ENCODE assay signal across 1 cellular context in the genomic region with DNA sequence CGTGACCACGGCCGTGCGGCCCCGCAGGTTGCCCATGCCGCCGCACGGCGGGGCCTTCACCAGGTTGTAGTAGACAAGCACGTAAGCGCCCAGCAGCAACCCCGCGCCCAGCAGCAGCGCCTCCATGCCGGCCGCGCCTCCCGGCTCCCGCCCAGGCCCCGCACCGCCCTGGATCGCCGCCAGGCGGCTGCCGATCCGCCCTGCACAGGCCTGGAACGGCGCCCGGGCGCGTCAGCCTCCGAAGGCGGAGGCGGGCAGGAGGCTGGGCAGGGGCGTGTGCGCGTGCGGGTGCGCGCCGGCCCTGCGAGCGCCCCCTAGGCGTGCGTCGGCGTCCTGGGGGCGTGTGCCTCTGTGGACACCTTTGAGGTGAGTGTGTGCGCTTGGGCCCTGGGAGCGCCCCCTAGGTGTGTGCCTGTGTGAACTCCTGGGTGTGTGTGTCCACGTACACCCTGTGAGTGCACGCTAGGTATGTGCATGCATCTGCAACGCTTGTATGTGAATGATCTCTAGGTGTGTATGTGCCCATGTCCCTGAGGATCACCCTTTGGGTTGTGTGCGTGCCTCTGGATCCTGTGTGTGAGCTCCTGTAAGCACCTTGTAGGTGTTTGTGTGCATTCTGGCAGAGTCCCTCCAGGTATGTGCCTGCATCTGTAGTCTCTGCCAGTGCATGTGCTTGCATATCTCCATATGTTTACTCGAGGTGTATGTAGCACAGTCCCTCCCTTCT.
TF ChIP-seq lines count a peak whose summit lies in the region.

DHRS13 (minus strand) TSS at position 261 of the 727 bp plus-strand sequence; CDS start at position 126, 135 bp downstream.

TF ChIP-seq in K562, 482 proteins besides CTCF, POLR2A, EP300 and RAD21 (continued from another document and continues in another):
- TF ChIP-seq, protein P1, sequence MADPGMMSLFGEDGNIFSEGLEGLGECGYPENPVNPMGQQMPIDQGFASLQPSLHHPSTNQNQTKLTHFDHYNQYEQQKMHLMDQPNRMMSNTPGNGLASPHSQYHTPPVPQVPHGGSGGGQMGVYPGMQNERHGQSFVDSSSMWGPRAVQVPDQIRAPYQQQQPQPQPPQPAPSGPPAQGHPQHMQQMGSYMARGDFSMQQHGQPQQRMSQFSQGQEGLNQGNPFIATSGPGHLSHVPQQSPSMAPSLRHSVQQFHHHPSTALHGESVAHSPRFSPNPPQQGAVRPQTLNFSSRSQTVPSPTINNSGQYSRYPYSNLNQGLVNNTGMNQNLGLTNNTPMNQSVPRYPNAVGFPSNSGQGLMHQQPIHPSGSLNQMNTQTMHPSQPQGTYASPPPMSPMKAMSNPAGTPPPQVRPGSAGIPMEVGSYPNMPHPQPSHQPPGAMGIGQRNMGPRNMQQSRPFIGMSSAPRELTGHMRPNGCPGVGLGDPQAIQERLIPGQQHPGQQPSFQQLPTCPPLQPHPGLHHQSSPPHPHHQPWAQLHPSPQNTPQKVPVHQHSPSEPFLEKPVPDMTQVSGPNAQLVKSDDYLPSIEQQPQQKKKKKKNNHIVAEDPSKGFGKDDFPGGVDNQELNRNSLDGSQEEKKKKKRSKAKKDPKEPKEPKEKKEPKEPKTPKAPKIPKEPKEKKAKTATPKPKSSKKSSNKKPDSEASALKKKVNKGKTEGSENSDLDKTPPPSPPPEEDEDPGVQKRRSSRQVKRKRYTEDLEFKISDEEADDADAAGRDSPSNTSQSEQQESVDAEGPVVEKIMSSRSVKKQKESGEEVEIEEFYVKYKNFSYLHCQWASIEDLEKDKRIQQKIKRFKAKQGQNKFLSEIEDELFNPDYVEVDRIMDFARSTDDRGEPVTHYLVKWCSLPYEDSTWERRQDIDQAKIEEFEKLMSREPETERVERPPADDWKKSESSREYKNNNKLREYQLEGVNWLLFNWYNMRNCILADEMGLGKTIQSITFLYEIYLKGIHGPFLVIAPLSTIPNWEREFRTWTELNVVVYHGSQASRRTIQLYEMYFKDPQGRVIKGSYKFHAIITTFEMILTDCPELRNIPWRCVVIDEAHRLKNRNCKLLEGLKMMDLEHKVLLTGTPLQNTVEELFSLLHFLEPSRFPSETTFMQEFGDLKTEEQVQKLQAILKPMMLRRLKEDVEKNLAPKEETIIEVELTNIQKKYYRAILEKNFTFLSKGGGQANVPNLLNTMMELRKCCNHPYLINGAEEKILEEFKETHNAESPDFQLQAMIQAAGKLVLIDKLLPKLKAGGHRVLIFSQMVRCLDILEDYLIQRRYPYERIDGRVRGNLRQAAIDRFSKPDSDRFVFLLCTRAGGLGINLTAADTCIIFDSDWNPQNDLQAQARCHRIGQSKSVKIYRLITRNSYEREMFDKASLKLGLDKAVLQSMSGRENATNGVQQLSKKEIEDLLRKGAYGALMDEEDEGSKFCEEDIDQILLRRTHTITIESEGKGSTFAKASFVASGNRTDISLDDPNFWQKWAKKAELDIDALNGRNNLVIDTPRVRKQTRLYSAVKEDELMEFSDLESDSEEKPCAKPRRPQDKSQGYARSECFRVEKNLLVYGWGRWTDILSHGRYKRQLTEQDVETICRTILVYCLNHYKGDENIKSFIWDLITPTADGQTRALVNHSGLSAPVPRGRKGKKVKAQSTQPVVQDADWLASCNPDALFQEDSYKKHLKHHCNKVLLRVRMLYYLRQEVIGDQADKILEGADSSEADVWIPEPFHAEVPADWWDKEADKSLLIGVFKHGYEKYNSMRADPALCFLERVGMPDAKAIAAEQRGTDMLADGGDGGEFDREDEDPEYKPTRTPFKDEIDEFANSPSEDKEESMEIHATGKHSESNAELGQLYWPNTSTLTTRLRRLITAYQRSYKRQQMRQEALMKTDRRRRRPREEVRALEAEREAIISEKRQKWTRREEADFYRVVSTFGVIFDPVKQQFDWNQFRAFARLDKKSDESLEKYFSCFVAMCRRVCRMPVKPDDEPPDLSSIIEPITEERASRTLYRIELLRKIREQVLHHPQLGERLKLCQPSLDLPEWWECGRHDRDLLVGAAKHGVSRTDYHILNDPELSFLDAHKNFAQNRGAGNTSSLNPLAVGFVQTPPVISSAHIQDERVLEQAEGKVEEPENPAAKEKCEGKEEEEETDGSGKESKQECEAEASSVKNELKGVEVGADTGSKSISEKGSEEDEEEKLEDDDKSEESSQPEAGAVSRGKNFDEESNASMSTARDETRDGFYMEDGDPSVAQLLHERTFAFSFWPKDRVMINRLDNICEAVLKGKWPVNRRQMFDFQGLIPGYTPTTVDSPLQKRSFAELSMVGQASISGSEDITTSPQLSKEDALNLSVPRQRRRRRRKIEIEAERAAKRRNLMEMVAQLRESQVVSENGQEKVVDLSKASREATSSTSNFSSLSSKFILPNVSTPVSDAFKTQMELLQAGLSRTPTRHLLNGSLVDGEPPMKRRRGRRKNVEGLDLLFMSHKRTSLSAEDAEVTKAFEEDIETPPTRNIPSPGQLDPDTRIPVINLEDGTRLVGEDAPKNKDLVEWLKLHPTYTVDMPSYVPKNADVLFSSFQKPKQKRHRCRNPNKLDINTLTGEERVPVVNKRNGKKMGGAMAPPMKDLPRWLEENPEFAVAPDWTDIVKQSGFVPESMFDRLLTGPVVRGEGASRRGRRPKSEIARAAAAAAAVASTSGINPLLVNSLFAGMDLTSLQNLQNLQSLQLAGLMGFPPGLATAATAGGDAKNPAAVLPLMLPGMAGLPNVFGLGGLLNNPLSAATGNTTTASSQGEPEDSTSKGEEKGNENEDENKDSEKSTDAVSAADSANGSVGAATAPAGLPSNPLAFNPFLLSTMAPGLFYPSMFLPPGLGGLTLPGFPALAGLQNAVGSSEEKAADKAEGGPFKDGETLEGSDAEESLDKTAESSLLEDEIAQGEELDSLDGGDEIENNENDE (IDR thresholded peaks at IDR 0.05; ENCODE audit: low read depth, low read length) = no peak
- TF ChIP-seq ZKSCAN3 (CRISPR knock-in tag; IDR thresholded peaks at IDR 0.05) = no peak
- 0 out of 2 replicates have a peak, but pooled peaks have one; percentile 56 for TF ChIP-seq ATF6 (CRISPR knock-in tag; IDR thresholded peaks at IDR 0.05)
- TF ChIP-seq, protein P2, sequence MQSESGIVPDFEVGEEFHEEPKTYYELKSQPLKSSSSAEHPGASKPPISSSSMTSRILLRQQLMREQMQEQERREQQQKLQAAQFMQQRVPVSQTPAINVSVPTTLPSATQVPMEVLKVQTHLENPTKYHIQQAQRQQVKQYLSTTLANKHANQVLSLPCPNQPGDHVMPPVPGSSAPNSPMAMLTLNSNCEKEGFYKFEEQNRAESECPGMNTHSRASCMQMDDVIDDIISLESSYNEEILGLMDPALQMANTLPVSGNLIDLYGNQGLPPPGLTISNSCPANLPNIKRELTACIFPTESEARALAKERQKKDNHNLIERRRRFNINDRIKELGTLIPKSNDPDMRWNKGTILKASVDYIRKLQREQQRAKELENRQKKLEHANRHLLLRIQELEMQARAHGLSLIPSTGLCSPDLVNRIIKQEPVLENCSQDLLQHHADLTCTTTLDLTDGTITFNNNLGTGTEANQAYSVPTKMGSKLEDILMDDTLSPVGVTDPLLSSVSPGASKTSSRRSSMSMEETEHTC (IDR thresholded peaks at IDR 0.05) = no peak; the same call in 1 of the 2 replicates
- no peak for TF ChIP-seq PKNOX1 (IDR thresholded peaks at IDR 0.05)
- TF ChIP-seq ZNF354B (CRISPR knock-in tag; IDR thresholded peaks at IDR 0.05) = no peak
- no peak for TF ChIP-seq EZH2 (IDR thresholded peaks at IDR 0.05; ENCODE audit: borderline replicate concordance, low read depth, low read length)
- TF ChIP-seq HDAC8 (tag; IDR thresholded peaks at IDR 0.05) = peak; percentile 69; the same call in 1 of the 2 replicates
- TF ChIP-seq BCL6 (CRISPR knock-in tag; IDR thresholded peaks at IDR 0.05) = no peak
- TF ChIP-seq ZC3H11A (IDR thresholded peaks at IDR 0.05; ENCODE audit: low read depth, low read length) = peak; percentile 73; the same call in 1 of the 2 replicates
- no peak for TF ChIP-seq DIDO1 (tag; IDR thresholded peaks at IDR 0.05; ENCODE audit: low read depth)
- peak; percentile 82; the same call in 1 of the 2 replicates for TF ChIP-seq ZNF224 (CRISPR knock-in tag; IDR thresholded peaks at IDR 0.05)
- no peak; the same call in 1 of the 2 replicates for TF ChIP-seq NKRF (IDR thresholded peaks at IDR 0.05; ENCODE audit: borderline replicate concordance)
- peak; percentile 97 for TF ChIP-seq BHLHE40 (IDR thresholded peaks at IDR 0.05; ENCODE audit: low read length)
- peak; percentile 85 for TF ChIP-seq POLR2G (IDR thresholded peaks at IDR 0.05; ENCODE audit: low read depth, low read length)
- peak; percentile 85 for TF ChIP-seq MEIS2 (IDR thresholded peaks at IDR 0.05; ENCODE audit: partially characterized antibody)
- TF ChIP-seq, protein P3, sequence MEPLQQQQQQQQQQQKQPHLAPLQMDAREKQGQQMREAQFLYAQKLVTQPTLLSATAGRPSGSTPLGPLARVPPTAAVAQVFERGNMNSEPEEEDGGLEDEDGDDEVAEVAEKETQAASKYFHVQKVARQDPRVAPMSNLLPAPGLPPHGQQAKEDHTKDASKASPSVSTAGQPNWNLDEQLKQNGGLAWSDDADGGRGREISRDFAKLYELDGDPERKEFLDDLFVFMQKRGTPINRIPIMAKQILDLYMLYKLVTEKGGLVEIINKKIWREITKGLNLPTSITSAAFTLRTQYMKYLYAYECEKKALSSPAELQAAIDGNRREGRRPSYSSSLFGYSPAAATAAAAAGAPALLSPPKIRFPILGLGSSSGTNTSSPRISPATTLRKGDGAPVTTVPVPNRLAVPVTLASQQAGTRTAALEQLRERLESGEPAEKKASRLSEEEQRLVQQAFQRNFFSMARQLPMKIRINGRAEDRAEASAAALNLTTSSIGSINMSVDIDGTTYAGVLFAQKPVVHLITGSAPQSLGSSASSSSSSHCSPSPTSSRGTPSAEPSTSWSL (CRISPR knock-in tag; IDR thresholded peaks at IDR 0.05; ENCODE audit: borderline replicate concordance) = no peak
- peak; percentile 83 for TF ChIP-seq CREB3L1 (IDR thresholded peaks at IDR 0.05; ENCODE audit: borderline replicate concordance, low read depth)
- peak; percentile 69 for TF ChIP-seq RBM22 (IDR thresholded peaks at IDR 0.05; ENCODE audit: low read depth, low read length, poor library complexity, severe bottlenecking)
- TF ChIP-seq MAX (CRISPR knock-in tag; IDR thresholded peaks at IDR 0.05) = peak; percentile 88
- TF ChIP-seq ZKSCAN8 (CRISPR knock-in tag; IDR thresholded peaks at IDR 0.05) = no peak
- peak; percentile 45 to 93; a peak in 3 of 4 replicates for TF ChIP-seq RCOR1 (IDR thresholded peaks at IDR 0.05; ENCODE audit: borderline replicate concordance in 1 of 2, low read depth in 2 of 2, low read length in 2 of 2)
- no peak for TF ChIP-seq RFX1 (IDR thresholded peaks at IDR 0.05)
- TF ChIP-seq ZBTB5 (IDR thresholded peaks at IDR 0.05) = no peak
- TF ChIP-seq LEF1 (IDR thresholded peaks at IDR 0.05) = no peak
